Comparison of ENCODE assay signal across 9 cellular contexts in genomic region chrX:120790552-120790951, GRCh38.
DNase-seq lines count a peak whose midpoint lies in the region; ATAC-seq and TF ChIP-seq lines count a peak whose summit lies in the region.
"Had no signal": no experiment of that assay in that cellular context is flagged by ENCODE, and none has a peak within 500 bp of the region (broad histone marks: within the 10 kb centered on the region; RNA-seq: fewer than 3 reads in every experiment).

No MANE protein-coding gene starts in this region.

- H3K79me2 ChIP-seq in HCT116 (ENCODE audit: insufficient read depth, low read length): no peaks in the 10 kb centered on the region

- H3K27ac ChIP-seq in HCT116 (ENCODE audit: low read depth, low read length): no peak overlapping the region
- H3K27ac ChIP-seq: stomach had no signal

- CTCF ChIA-PET in HCT116 (lab: Charles Lee): interaction anchor here (1.2 to 2.1 kb wide), 3 partner anchors 11 to 518 kb away, joined by 3 to 9 read pairs (median 8); no protein-coding TSS in a partner anchor
- CTCF ChIA-PET in activated CD8-positive, alpha-beta memory T cell treated with anti-CD3 and anti-CD28 coated beads, Interleukin-2, amount 10 ng/mL, durations not matched to agents 7 days and 5 days (lab: Charles Lee): interaction anchor here (0.7 to 2.9 kb wide), 3 partner anchors 14 to 565 kb away, joined by 3 to 8 read pairs (median 4); no protein-coding TSS in a partner anchor

- H3K27ac Mint-ChIP-seq in activated T-helper 1 cell treated with anti-CD3 and anti-CD28 coated beads, Interleukin-12 subunit alpha, Interleukin-12 subunit beta, Interleukin-2, Interleukin-4 antibody, amounts not matched to agents 30 ng/mL and 10 ng/mL and 1 ng/mL, durations not matched to agents 14 hours and 24 hours and 36 hours: peak overlapping the region; percentile 56
- no peak overlapping the region for H3K27ac Mint-ChIP-seq in activated CD8-positive, alpha-beta memory T cell treated with anti-CD3 and anti-CD28 coated beads, Interleukin-2, amount 10 ng/mL, durations not matched to agents 7 days and 5 days

- no peaks in the 10 kb centered on the region for H3K36me3 ChIP-seq in HCT116 (ENCODE audit: control insufficient read depth in 1 of 2, insufficient read depth in 2 of 2, low read length in 2 of 2)
- no peaks in the 10 kb centered on the region for H3K36me3 ChIP-seq in neuron (ENCODE audit: insufficient read depth, low read length)
- H3K36me3 ChIP-seq: stomach had no signal

- intact Hi-C loops in HCT116 (cut with micrococcal nuclease): loop anchor here (2.0 to 10.0 kb wide), 2 partner anchors 514 to 788 kb away; no protein-coding TSS in a partner anchor
- intact Hi-C loops in activated T-helper 1 cell treated with anti-CD3 and anti-CD28 coated beads, Interleukin-12 subunit alpha, Interleukin-12 subunit beta, Interleukin-2, Interleukin-4 antibody, amounts not matched to agents 30 ng/mL and 10 ng/mL and 1 ng/mL, durations not matched to agents 14 hours and 24 hours and 36 hours (cut with micrococcal nuclease): loop anchor here (1.0 to 10.0 kb wide), 3 partner anchors 66 to 789 kb away; no protein-coding TSS in a partner anchor

- no peaks in the 10 kb centered on the region for H3K9me3 Mint-ChIP-seq in activated T-cell treated with anti-CD3 and anti-CD28 coated beads, Interleukin-2, amount 50 U/mL, for 4 hours
- H3K9me3 Mint-ChIP-seq in activated T-helper 1 cell treated with anti-CD3 and anti-CD28 coated beads, Interleukin-12 subunit alpha, Interleukin-12 subunit beta, Interleukin-2, Interleukin-4 antibody, amounts not matched to agents 30 ng/mL and 10 ng/mL and 1 ng/mL, durations not matched to agents 14 hours and 24 hours and 36 hours: no peaks in the 10 kb centered on the region
- no peaks in the 10 kb centered on the region for H3K9me3 Mint-ChIP-seq in activated CD8-positive, alpha-beta memory T cell treated with anti-CD3 and anti-CD28 coated beads, Interleukin-2, amount 10 ng/mL, durations not matched to agents 7 days and 5 days (ENCODE audit: low read depth)

- H3K4me3 Mint-ChIP-seq in activated T-cell treated with anti-CD3 and anti-CD28 coated beads, Interleukin-2, amount 50 U/mL, for 4 hours: no peak overlapping the region
- peak overlapping the region; percentile 25 for H3K4me3 Mint-ChIP-seq in activated T-helper 1 cell treated with anti-CD3 and anti-CD28 coated beads, Interleukin-12 subunit alpha, Interleukin-12 subunit beta, Interleukin-2, Interleukin-4 antibody, amounts not matched to agents 30 ng/mL and 10 ng/mL and 1 ng/mL, durations not matched to agents 14 hours and 24 hours and 36 hours
- H3K4me3 Mint-ChIP-seq in activated CD8-positive, alpha-beta memory T cell treated with anti-CD3 and anti-CD28 coated beads, Interleukin-2, amount 10 ng/mL, durations not matched to agents 7 days and 5 days: no peak overlapping the region

- RAD21 ChIA-PET in HCT116 (lab: Charles Lee; ENCODE audit: low non-redundant PET in 1 of 2, low total read pairs in 2 of 2, uncharacterized antibody in 2 of 2, unreplicated experiment in 2 of 2): no interaction called here

- TF ChIP-seq CTCF in HCT116 (IDR thresholded peaks at IDR 0.05 in 2 of 3, conservative IDR thresholded peaks at IDR 0.05 in 1 of 3; ENCODE audit: borderline replicate concordance in 1 of 3, insufficient read depth in 1 of 3, low read depth in 2 of 3, low read length in 2 of 3): no peak

- H3K36me3 Mint-ChIP-seq in activated T-cell treated with anti-CD3 and anti-CD28 coated beads, Interleukin-2, amount 50 U/mL, for 4 hours (ENCODE audit: insufficient read depth): no peaks in the 10 kb centered on the region
- H3K36me3 Mint-ChIP-seq in activated T-helper 1 cell treated with anti-CD3 and anti-CD28 coated beads, Interleukin-12 subunit alpha, Interleukin-12 subunit beta, Interleukin-2, Interleukin-4 antibody, amounts not matched to agents 30 ng/mL and 10 ng/mL and 1 ng/mL, durations not matched to agents 14 hours and 24 hours and 36 hours (ENCODE audit: low read depth): no peaks in the 10 kb centered on the region
- H3K36me3 Mint-ChIP-seq in activated CD8-positive, alpha-beta memory T cell treated with anti-CD3 and anti-CD28 coated beads, Interleukin-2, amount 10 ng/mL, durations not matched to agents 7 days and 5 days: no peaks in the 10 kb centered on the region

- H4K20me1 ChIP-seq in HCT116 (ENCODE audit: insufficient read depth): no peaks in the 10 kb centered on the region

- peak; percentile 18 to 46 for ATAC-seq in activated T-cell treated with anti-CD3 and anti-CD28 coated beads, Interleukin-2, amount 50 U/mL, for 4 hours
- ATAC-seq in HCT116: no peak
- ATAC-seq in GM18861 (IDR thresholded peaks at IDR 0.05; ENCODE audit: unreplicated experiment): no peak
- ATAC-seq in activated CD8-positive, alpha-beta memory T cell treated with anti-CD3 and anti-CD28 coated beads, Interleukin-2, amount 10 ng/mL, durations not matched to agents 7 days and 5 days: no peak

- no peaks in the 10 kb centered on the region for H3K27me3 Mint-ChIP-seq in activated T-cell treated with anti-CD3 and anti-CD28 coated beads, Interleukin-2, amount 50 U/mL, for 4 hours (ENCODE audit: low read depth)
- H3K27me3 Mint-ChIP-seq in activated T-helper 1 cell treated with anti-CD3 and anti-CD28 coated beads, Interleukin-12 subunit alpha, Interleukin-12 subunit beta, Interleukin-2, Interleukin-4 antibody, amounts not matched to agents 30 ng/mL and 10 ng/mL and 1 ng/mL, durations not matched to agents 14 hours and 24 hours and 36 hours (ENCODE audit: insufficient read depth): no peaks in the 10 kb centered on the region
- peaks cover 4% of the 10 kb centered on the region for H3K27me3 Mint-ChIP-seq in activated CD8-positive, alpha-beta memory T cell treated with anti-CD3 and anti-CD28 coated beads, Interleukin-2, amount 10 ng/mL, durations not matched to agents 7 days and 5 days

- no peak for DNase-seq in activated T-cell treated with anti-CD3 and anti-CD28 coated beads, Interleukin-2, amount 50 U/mL, for 4 hours
- no peak for DNase-seq in activated T-cell treated with anti-CD3 and anti-CD28 coated beads, Interleukin-2, amount 50 U/mL, for 1 hour
- no peak for DNase-seq in HCT116 (ENCODE audit: low read depth, low spot score)
- no peak for DNase-seq in activated T-helper 1 cell treated with anti-CD3 and anti-CD28 coated beads, Interleukin-12 subunit alpha, Interleukin-12 subunit beta, Interleukin-2, Interleukin-4 antibody, amounts not matched to agents 30 ng/mL and 10 ng/mL and 1 ng/mL, durations not matched to agents 14 hours and 24 hours and 36 hours (ENCODE audit: low spot score)
- no peak for DNase-seq in HCEC 1CT
- no peak for DNase-seq in activated CD8-positive, alpha-beta memory T cell treated with anti-CD3 and anti-CD28 coated beads, Interleukin-2, amount 10 ng/mL, durations not matched to agents 7 days and 5 days

- no TSS peak for BruUV-seq in HCT116 (replicated peaks; lab: Mats Ljungman, UMichigan)

- TF ChIP-seq POLR2A in HCT116 (IDR thresholded peaks at IDR 0.05; ENCODE audit: borderline replicate concordance, extremely low read depth, insufficient read depth, insufficient read length): no peak

- no peaks in the 10 kb centered on the region for H3K9me2 ChIP-seq in HCT116 (ENCODE audit: insufficient read depth)

- POLR2A ChIA-PET in HCT116 (lab: Charles Lee): no interaction called here

- peaks cover 0 to 5% of the 10 kb centered on the region in 2 experiments; a peak in 2 of 4 replicates for H3K4me1 ChIP-seq in HCT116 (ENCODE audit: control insufficient read depth in 1 of 2, insufficient read depth in 2 of 2, low read length in 2 of 2)
- H3K4me1 ChIP-seq in neuron (ENCODE audit: insufficient read depth, low read length): no peaks in the 10 kb centered on the region

- H3K4me2 ChIP-seq in HCT116 (ENCODE audit: low read length): no peak overlapping the region

- H3K4me3 ChIP-seq in HCT116 (replicated peaks in 1 of 2; ENCODE audit: low read depth in 1 of 2, low read length in 2 of 2) (no peak overlapping the region), neuron (ENCODE audit: low read length) (no peak overlapping the region)
- H3K4me3 ChIP-seq: stomach had no signal

- no peaks in the 10 kb centered on the region for H3K9me3 ChIP-seq in HCT116 (ENCODE audit: control insufficient read depth in 1 of 2, insufficient read depth in 1 of 2, low read depth in 1 of 2, low read length in 2 of 2)
- no peaks in the 10 kb centered on the region for H3K9me3 ChIP-seq in neuron (ENCODE audit: low read length)
- H3K9me3 ChIP-seq: stomach had no signal

- H3K9ac ChIP-seq in HCT116 (ENCODE audit: low read length): no peak overlapping the region

- H3K4me1 Mint-ChIP-seq in activated T-cell treated with anti-CD3 and anti-CD28 coated beads, Interleukin-2, amount 50 U/mL, for 4 hours (ENCODE audit: low read depth): peaks cover 19% of the 10 kb centered on the region
- H3K4me1 Mint-ChIP-seq in activated T-helper 1 cell treated with anti-CD3 and anti-CD28 coated beads, Interleukin-12 subunit alpha, Interleukin-12 subunit beta, Interleukin-2, Interleukin-4 antibody, amounts not matched to agents 30 ng/mL and 10 ng/mL and 1 ng/mL, durations not matched to agents 14 hours and 24 hours and 36 hours (ENCODE audit: low read depth): peaks cover 21% of the 10 kb centered on the region
- peaks cover 2% of the 10 kb centered on the region for H3K4me1 Mint-ChIP-seq in activated CD8-positive, alpha-beta memory T cell treated with anti-CD3 and anti-CD28 coated beads, Interleukin-2, amount 10 ng/mL, durations not matched to agents 7 days and 5 days

- H3K27me3 ChIP-seq in HCT116 (ENCODE audit: insufficient read depth, low read length) (no peaks in the 10 kb centered on the region), neuron (ENCODE audit: insufficient read depth, low read length) (no peaks in the 10 kb centered on the region)
- H3K27me3 ChIP-seq: stomach had no signal

- H2AFZ ChIP-seq in HCT116 (ENCODE audit: low read depth, low read length, poor library complexity, severe bottlenecking): peak overlapping the region; percentile 93
- H2AFZ ChIP-seq in neuron (ENCODE audit: low read depth, low read length): peak overlapping the region; percentile 50

- TF ChIP-seq RAD21 in HCT116 (IDR thresholded peaks at IDR 0.05; ENCODE audit: low read depth): no peak

TF ChIP-seq in HCT116, 20 proteins besides CTCF, POLR2A, EP300 and RAD21:
- TF ChIP-seq SP1 (IDR thresholded peaks at IDR 0.05; ENCODE audit: low read depth) (no peak), SRF (IDR thresholded peaks at IDR 0.05; ENCODE audit: low read depth) (no peak), TCF7L2 (IDR thresholded peaks at IDR 0.05; ENCODE audit: borderline replicate concordance, extremely low read depth, insufficient read depth, insufficient read length) (no peak), FOSL1 (IDR thresholded peaks at IDR 0.05; ENCODE audit: low read depth) (no peak), CEBPB (IDR thresholded peaks at IDR 0.05; ENCODE audit: low read depth) (no peak), YY1 (IDR thresholded peaks at IDR 0.05; ENCODE audit: extremely low read depth, insufficient replicate concordance, low read depth, low read length) (no peak), JUND (IDR thresholded peaks at IDR 0.05) (no peak), EZH2 (IDR thresholded peaks at IDR 0.05) (no peak)
TF ChIP-seq in HCT116: peak in this region for 0.

Comparison
In these comparisons a context has a peak if more than half of its experiments do, and no peak if none do; other contexts are left out.
1. ATAC-seq: peak in activated T-cell treated with anti-CD3 and anti-CD28 coated beads, Interleukin-2, amount 50 U/mL, for 4 hours (2 of 2); none in HCT116 (single experiment), GM18861 (single experiment) and activated CD8-positive, alpha-beta memory T cell treated with anti-CD3 and anti-CD28 coated beads, Interleukin-2, amount 10 ng/mL, durations not matched to agents 7 days and 5 days (single experiment).